Comparison of ENCODE assay signal across 8 cellular contexts in genomic region chr1:172449585-172450523, GRCh38. TPM values are rescaled to one million over a fixed set of nuclear protein-coding genes. Genes with fewer than 3 reads are reported as not detected.
DNase-seq lines count a peak whose midpoint lies in the region; ATAC-seq and TF ChIP-seq lines count a peak whose summit lies in the region.

No MANE protein-coding gene starts in this region.

- no peak overlapping the region for H3K27ac ChIP-seq in foreskin keratinocyte

- peaks cover 21% of the 10 kb centered on the region for H3K4me1 Mint-ChIP-seq in neural crest cell

- peaks cover 17% of the 10 kb centered on the region for H3K4me1 ChIP-seq in foreskin keratinocyte

- TF ChIP-seq CTCF in foreskin keratinocyte (conservative IDR thresholded peaks at IDR 0.05) (peak; percentile 93), neural crest cell (conservative IDR thresholded peaks at IDR 0.05) (peak; percentile 77)

- no peaks in the 10 kb centered on the region for H3K36me3 Mint-ChIP-seq in neural crest cell (ENCODE audit: low read depth)

- no peaks in the 10 kb centered on the region for H3K9me3 Mint-ChIP-seq in neural crest cell

- no peaks in the 10 kb centered on the region for H3K27me3 ChIP-seq in foreskin keratinocyte

- DNase-seq in COLO829 (ENCODE audit: low spot score) (peak; percentile 79), NCI-H526 treated with DMSO at 0.1 percent for 48 hours (lab: John Stamatoyannopoulos, UW) (peak; percentile 73), foreskin keratinocyte (peak in 1 of 2 donors; percentile 53), neural crest cell (ENCODE audit: low read depth, low spot score) (peak; percentile 43), cerebellar nuclear complex (lab: John Stamatoyannopoulos, UW) (no peak)
- peak; percentile 32 for DNase-seq in activated T-cell treated with anti-CD3 and anti-CD28 coated beads, Interleukin-2, amount 50 U/mL, for 1 hour

- H3K4me3 Mint-ChIP-seq in neural crest cell: peak overlapping the region; percentile 69

- H3K27ac Mint-ChIP-seq in neural crest cell (ENCODE audit: unreplicated experiment): no peak overlapping the region

- H3K27me3 Mint-ChIP-seq in neural crest cell (ENCODE audit: low read depth): no peaks in the 10 kb centered on the region

- ATAC-seq in GM18873 (IDR thresholded peaks at IDR 0.05; ENCODE audit: low FRiP score, unreplicated experiment) (peak; percentile 79), HG03103 (IDR thresholded peaks at IDR 0.05; ENCODE audit: low read depth, unreplicated experiment) (peak; percentile 81), foreskin keratinocyte (peak; percentile 79)

RNA-seq across cellular contexts. Expression of gene PIGC, which starts 6.0 kb away (rescaled TPM):
- total RNA-seq in foreskin keratinocyte: 22.8 and 25.1 TPM in 2 replicates
- 20.1 and 21.7 TPM in 2 replicates for polyA plus RNA-seq in foreskin keratinocyte
- total RNA-seq in neural crest cell: 25.0 and 27.8 TPM in 2 replicates

RNA-seq across cellular contexts. Expression of gene C1orf105, which starts 29.4 kb away (rescaled TPM):
- not detected in 2 replicates for total RNA-seq in foreskin keratinocyte
- not detected in 2 replicates for polyA plus RNA-seq in foreskin keratinocyte
- not detected in 2 replicates for total RNA-seq in neural crest cell

Comparison
In these comparisons a context has a peak if more than half of its experiments do, and no peak if none do; other contexts are left out.
1. DNase-seq: peak in COLO829 (single experiment), NCI-H526 treated with DMSO at 0.1 percent for 48 hours (single experiment), activated T-cell treated with anti-CD3 and anti-CD28 coated beads, Interleukin-2, amount 50 U/mL, for 1 hour (single experiment) and neural crest cell (single experiment); none in cerebellar nuclear complex (0 of 2).
2. Peak in every context shown above with its lines, with median percentiles within 50 percentile points of each other: ATAC-seq.